18 cellular contexts compared by ENCODE assay signal in the genomic region with DNA sequence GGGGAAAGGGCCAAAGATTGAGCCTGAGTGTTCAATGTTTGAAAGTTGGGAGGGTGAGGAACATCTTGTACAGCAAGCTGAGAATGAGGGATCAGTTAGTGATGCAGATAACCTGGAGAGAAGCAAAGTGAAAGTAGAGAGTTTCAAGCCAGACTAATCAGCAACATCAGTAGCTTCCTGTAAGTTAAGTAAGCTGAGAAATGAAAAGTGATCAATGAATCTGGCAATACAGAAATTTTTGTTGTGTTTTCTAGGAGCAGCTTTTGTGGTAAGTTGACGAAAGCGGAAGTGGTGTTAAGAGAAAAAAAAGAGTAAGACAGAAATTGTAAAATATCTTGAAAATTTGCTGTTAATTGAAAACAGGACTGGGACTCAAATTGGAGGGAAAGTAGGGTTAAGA.
DNase-seq lines count a peak whose midpoint lies in the region; ATAC-seq and TF ChIP-seq lines count a peak whose summit lies in the region.
"Had no signal": no experiment of that assay in that cellular context is flagged by ENCODE, and none has a peak within 500 bp of the region (broad histone marks: within the 10 kb centered on the region; RNA-seq: fewer than 3 reads in every experiment).

No MANE protein-coding gene starts in this region.

- H3K4me1 ChIP-seq in prostate gland (replicated peaks) (peaks cover 5% of the 10 kb centered on the region), breast epithelium (no peaks in the 10 kb centered on the region)
- H3K4me1 ChIP-seq: colonic mucosa, vagina had no signal

- no peak overlapping the region for H3K27ac ChIP-seq in prostate gland
- no peak overlapping the region for H3K27ac ChIP-seq in breast epithelium
- H3K27ac ChIP-seq: brain microvascular endothelial cell, colonic mucosa, vagina had no signal

- H3K4me3 Mint-ChIP-seq in activated T-helper 2 cell treated with anti-CD3 and anti-CD28 coated beads, Interferon-gamma antibody, Interleukin-2, Interleukin-4, amounts not matched to agents 10 μg/mL and 5 μg/mL and 100 μg/mL, durations not matched to agents 14 hours and 24 hours and 36 hours (ENCODE audit: low read depth): no peak overlapping the region
- H3K4me3 Mint-ChIP-seq: activated CD4-positive, alpha-beta T cell treated with anti-CD3 and anti-CD28 coated beads, Interleukin-2, amount 10 ng/mL, durations not matched to agents 24 days and 14 days; CD14-positive monocyte had no signal

- no peaks in the 10 kb centered on the region for H3K9me3 Mint-ChIP-seq in activated T-helper 2 cell treated with anti-CD3 and anti-CD28 coated beads, Interferon-gamma antibody, Interleukin-2, Interleukin-4, amounts not matched to agents 10 μg/mL and 5 μg/mL and 100 μg/mL, durations not matched to agents 14 hours and 24 hours and 36 hours
- H3K9me3 Mint-ChIP-seq: activated CD4-positive, alpha-beta T cell treated with anti-CD3 and anti-CD28 coated beads, Interleukin-2, amount 10 ng/mL, durations not matched to agents 24 days and 14 days had no signal

- no peaks in the 10 kb centered on the region for H3K36me3 Mint-ChIP-seq in activated T-helper 2 cell treated with anti-CD3 and anti-CD28 coated beads, Interferon-gamma antibody, Interleukin-2, Interleukin-4, amounts not matched to agents 10 μg/mL and 5 μg/mL and 100 μg/mL, durations not matched to agents 14 hours and 24 hours and 36 hours (ENCODE audit: low read depth)
- H3K36me3 Mint-ChIP-seq: CD14-positive monocyte had no signal

- peak overlapping the region; percentile 9 for H3K27ac Mint-ChIP-seq in activated T-helper 2 cell treated with anti-CD3 and anti-CD28 coated beads, Interferon-gamma antibody, Interleukin-2, Interleukin-4, amounts not matched to agents 10 μg/mL and 5 μg/mL and 100 μg/mL, durations not matched to agents 14 hours and 24 hours and 36 hours
- H3K27ac Mint-ChIP-seq: activated CD4-positive, alpha-beta T cell treated with anti-CD3 and anti-CD28 coated beads, Interleukin-2, amount 10 ng/mL, durations not matched to agents 24 days and 14 days had no signal

- ATAC-seq in GM19351 (IDR thresholded peaks at IDR 0.05; ENCODE audit: unreplicated experiment) (peak; percentile 48), HG03097 (IDR thresholded peaks at IDR 0.05; ENCODE audit: low FRiP score, unreplicated experiment) (peak; percentile 54)
- ATAC-seq: HepG2 had no signal

- intact Hi-C loops in activated T-helper 2 cell treated with anti-CD3 and anti-CD28 coated beads, Interferon-gamma antibody, Interleukin-2, Interleukin-4, amounts not matched to agents 10 μg/mL and 5 μg/mL and 100 μg/mL, durations not matched to agents 14 hours and 24 hours and 36 hours (cut with micrococcal nuclease): no loop called here
- intact Hi-C loops in prostate gland (cut with DNase I): no loop called here
- intact Hi-C loops in breast epithelium (cut with DNase I; ENCODE audit: low total_unique reads): no loop called here

- TF ChIP-seq POLR2A in prostate gland (IDR thresholded peaks at IDR 0.05) (no peak), breast epithelium (IDR thresholded peaks at IDR 0.05) (no peak)

- H3K27me3 ChIP-seq in prostate gland (replicated peaks; ENCODE audit: insufficient read depth) (no peaks in the 10 kb centered on the region), breast epithelium (no peaks in the 10 kb centered on the region)
- H3K27me3 ChIP-seq: brain microvascular endothelial cell, colonic mucosa, vagina had no signal

- no peaks in the 10 kb centered on the region for H3K27me3 Mint-ChIP-seq in activated T-helper 2 cell treated with anti-CD3 and anti-CD28 coated beads, Interferon-gamma antibody, Interleukin-2, Interleukin-4, amounts not matched to agents 10 μg/mL and 5 μg/mL and 100 μg/mL, durations not matched to agents 14 hours and 24 hours and 36 hours (ENCODE audit: low read depth)
- H3K27me3 Mint-ChIP-seq: activated CD4-positive, alpha-beta T cell treated with anti-CD3 and anti-CD28 coated beads, Interleukin-2, amount 10 ng/mL, durations not matched to agents 24 days and 14 days had no signal

- no peaks in the 10 kb centered on the region for H3K9me3 ChIP-seq in prostate gland
- no peaks in the 10 kb centered on the region for H3K9me3 ChIP-seq in breast epithelium
- H3K9me3 ChIP-seq: colonic mucosa, vagina had no signal

- 87% methylated on average over 2 of the region's 2 CpGs for WGBS in prostate gland

- DNase-seq in GM13977 (ENCODE audit: low spot score): peak; percentile 12
- no peak for DNase-seq in activated T-helper 2 cell treated with anti-CD3 and anti-CD28 coated beads, Interferon-gamma antibody, Interleukin-2, Interleukin-4, amounts not matched to agents 10 μg/mL and 5 μg/mL and 100 μg/mL, durations not matched to agents 14 hours and 24 hours and 36 hours (ENCODE audit: low spot score)
- DNase-seq in NCI-H345 (lab: John Stamatoyannopoulos, UW): no peak
- DNase-seq in superior temporal gyrus (ENCODE audit: extremely low spot score): no peak
- DNase-seq in prostate gland (ENCODE audit: low spot score): no peak
- no peak for DNase-seq in breast epithelium (ENCODE audit: low spot score in 2 of 2)
- DNase-seq: activated CD4-positive, alpha-beta T cell treated with anti-CD3 and anti-CD28 coated beads, Interleukin-2, amount 10 ng/mL, durations not matched to agents 24 days and 14 days; activated CD8-positive, alpha-beta memory T cell treated with anti-CD3 and anti-CD28 coated beads, Interleukin-2, amount 50 U/mL, for 48 hours; activated effector memory CD4-positive, alpha-beta T cell treated with anti-CD3 and anti-CD28 coated beads, Interleukin-2, amount 50 U/mL, for 16 hours; brain microvascular endothelial cell; colonic mucosa; head of caudate nucleus; stimulated activated CD8-positive, alpha-beta memory T cell treated with anti-CD3 and anti-CD28 coated beads, Interleukin-4, amount 100 ng/mL, for 48 hours had no signal

- in situ Hi-C loops in GM13977 (cut with MboI; ENCODE audit: low pct_unique_long_range_greater_than_20kb, low sequenced_read_pairs, unreplicated experiment): no loop called here

- H3K36me3 ChIP-seq in prostate gland (no peaks in the 10 kb centered on the region), breast epithelium (no peaks in the 10 kb centered on the region)
- H3K36me3 ChIP-seq: brain microvascular endothelial cell, colonic mucosa, vagina had no signal

- H3K4me3 ChIP-seq in prostate gland: no peak overlapping the region
- H3K4me3 ChIP-seq in breast epithelium: no peak overlapping the region
- H3K4me3 ChIP-seq: colonic mucosa, vagina had no signal

- no peak for TF ChIP-seq CTCF in GM13977 (IDR thresholded peaks at IDR 0.05; ENCODE audit: extremely low read depth, insufficient read depth, missing control alignments)
- TF ChIP-seq CTCF in prostate gland (IDR thresholded peaks at IDR 0.05): no peak
- TF ChIP-seq CTCF in breast epithelium (IDR thresholded peaks at IDR 0.05): no peak

- H3K4me1 Mint-ChIP-seq in activated T-helper 2 cell treated with anti-CD3 and anti-CD28 coated beads, Interferon-gamma antibody, Interleukin-2, Interleukin-4, amounts not matched to agents 10 μg/mL and 5 μg/mL and 100 μg/mL, durations not matched to agents 14 hours and 24 hours and 36 hours (ENCODE audit: low read depth): peaks cover 9% of the 10 kb centered on the region
- H3K4me1 Mint-ChIP-seq: CD14-positive monocyte had no signal
